In the genomic region with DNA sequence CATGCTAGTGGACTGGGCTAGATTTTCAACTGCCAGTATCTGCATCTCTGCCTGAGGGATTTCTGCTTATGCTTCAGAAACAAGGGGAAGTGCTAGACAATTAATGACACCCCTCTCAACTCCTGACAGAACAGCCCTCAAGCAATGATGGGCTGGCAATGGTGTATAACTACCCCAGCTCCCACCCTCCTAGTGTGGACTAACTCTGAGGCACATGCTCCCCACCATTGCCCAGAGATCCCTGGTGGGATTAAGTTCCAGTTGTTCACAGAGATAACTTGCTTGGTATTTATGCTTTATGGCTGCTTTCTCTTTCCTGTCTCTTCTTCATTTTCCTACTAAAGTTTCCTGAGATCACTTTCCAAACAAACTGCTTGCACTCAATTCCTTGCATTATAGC, we compare ENCODE assay signal across 3 cellular contexts.
"Had no signal": no experiment of that assay in that cellular context is flagged by ENCODE, and none has a peak within 500 bp of the region (broad histone marks: within the 10 kb centered on the region; RNA-seq: fewer than 3 reads in every experiment).

No MANE protein-coding gene starts in this region.

- DNase-seq: GDM1, GF-D8 had no signal

- ATAC-seq: GM12878 had no signal

- H3K4me3 ChIP-seq: GM12878 had no signal
